In genomic region chr11:134357545-134357839, GRCh38 we compare ENCODE assay signal across 17 cellular contexts. TPM values are rescaled to one million over a fixed set of nuclear protein-coding genes. Genes with fewer than 3 reads are reported as not detected.
A peak's percentile ranks its signal among the peaks of the same experiment; 100 is the strongest.
DNase-seq lines count a peak whose midpoint lies in the region; ATAC-seq lines count a peak whose summit lies in the region.
"Had no signal": no experiment of that assay in that cellular context is flagged by ENCODE, and none has a peak within 500 bp of the region (broad histone marks: within the 10 kb centered on the region; RNA-seq: fewer than 3 reads in every experiment).

No MANE protein-coding gene starts in this region.

- H3K23ac ChIP-seq in neuronal stem cell (ENCODE audit: low read depth, low read length, poor library complexity): no peak overlapping the region

- no peak overlapping the region for H3K4me2 ChIP-seq in neuronal stem cell (ENCODE audit: insufficient read depth, low read length, poor library complexity, severe bottlenecking)

- DNase-seq in cardiac septum (ENCODE audit: low spot score) (peak; percentile 53), Right ventricle myocardium superior (no peak), neuronal stem cell (ENCODE audit: low spot score) (no peak), NOMO-1 (lab: John Stamatoyannopoulos, UW; ENCODE audit: unreplicated experiment in 2 of 2) (no peak), occipital lobe (lab: John Stamatoyannopoulos, UW) (no peak)
- DNase-seq in central memory CD8-positive, alpha-beta T cell (ENCODE audit: low spot score in 2 of 2): no peak
- no peak for DNase-seq in activated naive CD8-positive, alpha-beta T cell treated with anti-CD3 and anti-CD28 coated beads, Interleukin-2, amount 50 U/mL, for 24 hours
- DNase-seq: CD8-positive, alpha-beta T cell; COR-L47; DMS153; DND-41; GDM1; HCEC 1CT; HFFc6 had no signal

- intact Hi-C loops in cardiac septum (cut with DNase I): no loop called here
- intact Hi-C loops in Right ventricle myocardium superior (cut with DNase I): no loop called here

- H3K14ac ChIP-seq in neuronal stem cell (ENCODE audit: low read length): peak overlapping the region; percentile 47

- H3K27ac ChIP-seq in neuronal stem cell (replicated peaks; ENCODE audit: low read length): no peak overlapping the region
- H3K27ac ChIP-seq: C4-2B had no signal

- H4K91ac ChIP-seq in neuronal stem cell (ENCODE audit: low read depth, low read length, poor library complexity): no peak overlapping the region

- H3K9ac ChIP-seq in neuronal stem cell (ENCODE audit: low read depth, low read length, poor library complexity): no peak overlapping the region

- H3K4ac ChIP-seq in neuronal stem cell (ENCODE audit: low read length): no peak overlapping the region

- peaks cover 0 to 3% (median 0%) of the 10 kb centered on the region in 3 experiments for H3K27me3 ChIP-seq in neuronal stem cell (ENCODE audit: control insufficient read depth in 3 of 3, insufficient read depth in 3 of 3, low read depth in 1 of 3, low read length in 3 of 3)

- no peak overlapping the region for H2AFZ ChIP-seq in neuronal stem cell (ENCODE audit: low read length)

- no peaks in the 10 kb centered on the region for H3K9me3 Mint-ChIP-seq in central memory CD8-positive, alpha-beta T cell
- H3K9me3 Mint-ChIP-seq in activated naive CD8-positive, alpha-beta T cell treated with anti-CD3 and anti-CD28 coated beads, Interleukin-2, amount 50 U/mL, for 24 hours: no peaks in the 10 kb centered on the region

- no peaks in the 10 kb centered on the region for H3K36me3 ChIP-seq in neuronal stem cell (replicated peaks in 1 of 2; ENCODE audit: control insufficient read depth in 2 of 2, insufficient read depth in 2 of 2, low read length in 2 of 2)

- H2BK15ac ChIP-seq in neuronal stem cell (ENCODE audit: low read length): no peak overlapping the region

- H2AK5ac ChIP-seq in neuronal stem cell (ENCODE audit: low read depth, low read length): no peak overlapping the region

- H3K4me1 Mint-ChIP-seq in central memory CD8-positive, alpha-beta T cell: peaks cover 22% of the 10 kb centered on the region
- H3K4me1 Mint-ChIP-seq in activated naive CD8-positive, alpha-beta T cell treated with anti-CD3 and anti-CD28 coated beads, Interleukin-2, amount 50 U/mL, for 24 hours: peaks cover 4% of the 10 kb centered on the region

- H3K4me3 ChIP-seq in neuronal stem cell (ENCODE audit: low read length in 2 of 2): no peak overlapping the region

- H2BK5ac ChIP-seq in neuronal stem cell (ENCODE audit: low read length): peak overlapping the region; percentile 48

- no peaks in the 10 kb centered on the region for H3K9me3 ChIP-seq in neuronal stem cell (replicated peaks in 1 of 2; ENCODE audit: control insufficient read depth in 2 of 2, insufficient read depth in 1 of 2, low read depth in 1 of 2, low read length in 2 of 2)

- no peak overlapping the region for H2BK120ac ChIP-seq in neuronal stem cell (ENCODE audit: low read depth, low read length)

- no peak overlapping the region for H3K4me3 Mint-ChIP-seq in central memory CD8-positive, alpha-beta T cell
- H3K4me3 Mint-ChIP-seq in activated naive CD8-positive, alpha-beta T cell treated with anti-CD3 and anti-CD28 coated beads, Interleukin-2, amount 50 U/mL, for 24 hours: no peak overlapping the region
- H3K4me3 Mint-ChIP-seq: B cell; CD8-positive, alpha-beta T cell; HFFc6 had no signal

- peak overlapping the region; percentile 74 for H3K27ac Mint-ChIP-seq in central memory CD8-positive, alpha-beta T cell (ENCODE audit: low read depth)
- no peak overlapping the region for H3K27ac Mint-ChIP-seq in activated naive CD8-positive, alpha-beta T cell treated with anti-CD3 and anti-CD28 coated beads, Interleukin-2, amount 50 U/mL, for 24 hours
- H3K27ac Mint-ChIP-seq: B cell; CD8-positive, alpha-beta T cell; HFFc6 had no signal

- H3K27me3 Mint-ChIP-seq in central memory CD8-positive, alpha-beta T cell: no peaks in the 10 kb centered on the region
- H3K27me3 Mint-ChIP-seq in activated naive CD8-positive, alpha-beta T cell treated with anti-CD3 and anti-CD28 coated beads, Interleukin-2, amount 50 U/mL, for 24 hours: peaks cover 15% of the 10 kb centered on the region

- H3K79me1 ChIP-seq in neuronal stem cell (ENCODE audit: low read depth, low read length): no peaks in the 10 kb centered on the region

- no peaks in the 10 kb centered on the region for H3K4me1 ChIP-seq in neuronal stem cell (ENCODE audit: control insufficient read depth in 2 of 2, insufficient read depth in 1 of 2, low read depth in 1 of 2, low read length in 2 of 2)

- H4K8ac ChIP-seq in neuronal stem cell (ENCODE audit: low read depth, low read length): no peak overlapping the region

- no peaks in the 10 kb centered on the region for H3K36me3 Mint-ChIP-seq in central memory CD8-positive, alpha-beta T cell (ENCODE audit: insufficient read depth)
- peaks cover 9% of the 10 kb centered on the region for H3K36me3 Mint-ChIP-seq in activated naive CD8-positive, alpha-beta T cell treated with anti-CD3 and anti-CD28 coated beads, Interleukin-2, amount 50 U/mL, for 24 hours (ENCODE audit: low read depth)
- H3K36me3 Mint-ChIP-seq: CD8-positive, alpha-beta T cell had no signal

- no peak overlapping the region for H3K18ac ChIP-seq in neuronal stem cell (ENCODE audit: low read length)

- H2BK12ac ChIP-seq in neuronal stem cell (ENCODE audit: low read length): peak overlapping the region; percentile 17

- ATAC-seq in Right ventricle myocardium superior (ENCODE audit: poor library complexity): no peak
- ATAC-seq in central memory CD8-positive, alpha-beta T cell (replicated peaks; ENCODE audit: extremely low read depth, poor library complexity, severe bottlenecking): no peak
- ATAC-seq in activated naive CD8-positive, alpha-beta T cell treated with anti-CD3 and anti-CD28 coated beads, Interleukin-2, amount 50 U/mL, for 24 hours: no peak
- ATAC-seq: CD8-positive, alpha-beta T cell; HepG2 had no signal

- no CpG with 5 or more reads among the region's 8 CpGs for WGBS in neuronal stem cell (ENCODE audit: extremely low coverage in 2 of 2, insufficient read length in 2 of 2, insufficient replicate concordance in 1 of 2), 2 donors

RNA-seq across cellular contexts. Expression of gene GLB1L2, which starts 25.7 kb away (rescaled TPM):
- total RNA-seq in cardiac septum: 0.57 TPM
- total RNA-seq in Right ventricle myocardium superior: 0.30 TPM
- 7.7 TPM for polyA plus RNA-seq in neuronal stem cell (2013, experiment 1 of 2)
- polyA plus RNA-seq in neuronal stem cell (2013, experiment 2 of 2): 7.7 TPM
- 1.1 TPM for total RNA-seq in occipital lobe
- total RNA-seq: HFFc6 had no signal

RNA-seq across cellular contexts. Expression of gene B3GAT1, which starts 54.5 kb away (rescaled TPM):
- total RNA-seq in cardiac septum (0.27 TPM), Right ventricle myocardium superior (0.11 TPM), occipital lobe (34.6 TPM)
- polyA plus RNA-seq in neuronal stem cell (2013, experiment 1 of 2): 27.4 TPM
- polyA plus RNA-seq in neuronal stem cell (2013, experiment 2 of 2): 27.2 TPM
- total RNA-seq: B cell, HepG2, HFFc6 had no signal
- polyA plus RNA-seq: HepG2 had no signal

Comparison
In these comparisons a context has a peak if more than half of its experiments do, and no peak if none do; other contexts are left out.
1. RNA of gene B3GAT1, which starts 54.5 kb away (total RNA-seq): 34.6 TPM in occipital lobe (single experiment); 0.27 TPM in cardiac septum (single experiment) and 0.11 TPM in Right ventricle myocardium superior (single experiment); every median in the first group is over 10 times any median in the second.